Comparison of ENCODE assay signal across 25 cellular contexts in genomic region chr3:189013224-189013888, GRCh38.
DNase-seq lines count a peak whose midpoint lies in the region; ATAC-seq and TF ChIP-seq lines count a peak whose summit lies in the region.
"Had no signal": no experiment of that assay in that cellular context is flagged by ENCODE, and none has a peak within 500 bp of the region (broad histone marks: within the 10 kb centered on the region; RNA-seq: fewer than 3 reads in every experiment).

No MANE protein-coding gene starts in this region.

- no peak for DNase-seq in activated CD4-positive, alpha-beta T cell treated with anti-CD3 and anti-CD28 coated beads, Interleukin-2, amount 10 ng/mL, durations not matched to agents 24 days and 14 days
- DNase-seq in activated CD4-positive, alpha-beta T cell treated with anti-CD3 and anti-CD28 coated beads, Interleukin-2, amount 50 U/mL, for 48 hours = no peak
- no peak for DNase-seq in activated T-cell treated with anti-CD3 and anti-CD28 coated beads, Interleukin-2, amount 50 U/mL, for 72 hours
- DNase-seq in activated T-cell treated with anti-CD3 and anti-CD28 coated beads for 4 hours = no peak
- no peak for DNase-seq in stimulated activated effector memory CD8-positive, alpha-beta T cell treated with anti-CD3 and anti-CD28 coated beads, Interleukin-12 subunit alpha, Interleukin-12 subunit beta, amount 100 ng/mL, for 72 hours (ENCODE audit: low spot score in 2 of 2)
- no peak for DNase-seq in colonic mucosa
- DNase-seq: 8988T; Caco-2; CD4-positive, alpha-beta memory T cell; DMS 273 treated with DMSO at 0.1 percent for 48 hours; DMS79 treated with DMSO at 0.1 percent for 48 hours; H7; Kasumi-1; MG63; NCI-H1048; NCI-H1436; NCI-H187 treated with DMSO at 0.1 percent for 48 hours; NCI-H2107; NCI-H510A; PC-9; RPMI8226; SHP77 had no signal

- ATAC-seq in activated T-cell treated with anti-CD3 and anti-CD28 coated beads, Interleukin-2, amount 50 U/mL, for 72 hours (replicated peaks in 1 of 2) = peak; percentile 73
- peak; percentile 62 for ATAC-seq in stimulated activated effector memory CD8-positive, alpha-beta T cell treated with anti-CD3 and anti-CD28 coated beads, Interleukin-12 subunit alpha, Interleukin-12 subunit beta, amount 100 ng/mL, for 72 hours
- ATAC-seq: GM12878 had no signal

- H3K9me3 Mint-ChIP-seq in activated CD4-positive, alpha-beta T cell treated with anti-CD3 and anti-CD28 coated beads, Interleukin-2, amount 10 ng/mL, durations not matched to agents 24 days and 14 days = peaks cover 40% of the 10 kb centered on the region
- peaks cover 13 to 14% of the 10 kb centered on the region in 2 donors for H3K9me3 Mint-ChIP-seq in activated T-cell treated with anti-CD3 and anti-CD28 coated beads, Interleukin-2, amount 50 U/mL, for 72 hours
- peaks cover 45% of the 10 kb centered on the region for H3K9me3 Mint-ChIP-seq in T-helper 1 cell treated with Interleukin-12 subunit alpha and Interleukin-12 subunit beta and Interleukin-4 antibody, amounts not matched to agents 30 μg/mL and 1 μg/mL, for 36 hours
- H3K9me3 Mint-ChIP-seq in stimulated activated effector memory CD8-positive, alpha-beta T cell treated with anti-CD3 and anti-CD28 coated beads, Interleukin-12 subunit alpha, Interleukin-12 subunit beta, amount 100 ng/mL, for 72 hours = peaks cover 18% of the 10 kb centered on the region

- no peak for TF ChIP-seq CTCF in colonic mucosa (IDR thresholded peaks at IDR 0.05)

- no peaks in the 10 kb centered on the region for H3K36me3 ChIP-seq in colonic mucosa
- H3K36me3 ChIP-seq: MG63 had no signal

- peaks cover 21% of the 10 kb centered on the region for H3K4me1 Mint-ChIP-seq in activated CD4-positive, alpha-beta T cell treated with anti-CD3 and anti-CD28 coated beads, Interleukin-2, amount 10 ng/mL, durations not matched to agents 24 days and 14 days
- H3K4me1 Mint-ChIP-seq in activated T-cell treated with anti-CD3 and anti-CD28 coated beads, Interleukin-2, amount 50 U/mL, for 72 hours (ENCODE audit: low read depth) = peaks cover 25% of the 10 kb centered on the region
- H3K4me1 Mint-ChIP-seq in T-helper 1 cell treated with Interleukin-12 subunit alpha and Interleukin-12 subunit beta and Interleukin-4 antibody, amounts not matched to agents 30 μg/mL and 1 μg/mL, for 36 hours (ENCODE audit: low read depth) = peaks cover 19% of the 10 kb centered on the region
- peaks cover 21% of the 10 kb centered on the region for H3K4me1 Mint-ChIP-seq in stimulated activated effector memory CD8-positive, alpha-beta T cell treated with anti-CD3 and anti-CD28 coated beads, Interleukin-12 subunit alpha, Interleukin-12 subunit beta, amount 100 ng/mL, for 72 hours

- no peaks in the 10 kb centered on the region for H3K27me3 ChIP-seq in colonic mucosa
- H3K27me3 ChIP-seq: BLaER1 treated with 17β-estradiol and CSF1 and Interleukin-3, amounts not matched to agents 10 nM and 100 nM had no signal

- no peaks in the 10 kb centered on the region for H3K4me1 ChIP-seq in colonic mucosa
- H3K4me1 ChIP-seq: BLaER1 treated with 17β-estradiol and CSF1 and Interleukin-3, amounts not matched to agents 10 nM and 100 nM; Caco-2 had no signal

- intact Hi-C loops in activated CD4-positive, alpha-beta T cell treated with anti-CD3 and anti-CD28 coated beads, Interleukin-2, amount 10 ng/mL, durations not matched to agents 24 days and 14 days (cut with micrococcal nuclease) = loop anchor here (1.0 to 5.0 kb wide), 2 partner anchors 26 to 39 kb away; no protein-coding TSS in a partner anchor
- intact Hi-C loops in colonic mucosa (cut with DNase I) = no loop called here

- no peaks in the 10 kb centered on the region for H3K9me3 ChIP-seq in colonic mucosa

- H3K4me3 Mint-ChIP-seq in activated CD4-positive, alpha-beta T cell treated with anti-CD3 and anti-CD28 coated beads, Interleukin-2, amount 10 ng/mL, durations not matched to agents 24 days and 14 days = no peak overlapping the region
- peak overlapping the region in 1 of 2 donors; percentile 23 for H3K4me3 Mint-ChIP-seq in activated T-cell treated with anti-CD3 and anti-CD28 coated beads, Interleukin-2, amount 50 U/mL, for 72 hours
- H3K4me3 Mint-ChIP-seq in T-helper 1 cell treated with Interleukin-12 subunit alpha and Interleukin-12 subunit beta and Interleukin-4 antibody, amounts not matched to agents 30 μg/mL and 1 μg/mL, for 36 hours = peak overlapping the region; percentile 5
- H3K4me3 Mint-ChIP-seq in stimulated activated effector memory CD8-positive, alpha-beta T cell treated with anti-CD3 and anti-CD28 coated beads, Interleukin-12 subunit alpha, Interleukin-12 subunit beta, amount 100 ng/mL, for 72 hours = no peak overlapping the region

- H3K36me3 Mint-ChIP-seq in activated CD4-positive, alpha-beta T cell treated with anti-CD3 and anti-CD28 coated beads, Interleukin-2, amount 10 ng/mL, durations not matched to agents 24 days and 14 days (ENCODE audit: low read depth) = peaks cover 19% of the 10 kb centered on the region
- H3K36me3 Mint-ChIP-seq in activated T-cell treated with anti-CD3 and anti-CD28 coated beads, Interleukin-2, amount 50 U/mL, for 72 hours (ENCODE audit: insufficient read depth in 2 of 2) = peaks cover 14 to 25% of the 10 kb centered on the region in 2 donors
- H3K36me3 Mint-ChIP-seq in T-helper 1 cell treated with Interleukin-12 subunit alpha and Interleukin-12 subunit beta and Interleukin-4 antibody, amounts not matched to agents 30 μg/mL and 1 μg/mL, for 36 hours (ENCODE audit: low read depth) = peaks cover 21% of the 10 kb centered on the region
- H3K36me3 Mint-ChIP-seq in stimulated activated effector memory CD8-positive, alpha-beta T cell treated with anti-CD3 and anti-CD28 coated beads, Interleukin-12 subunit alpha, Interleukin-12 subunit beta, amount 100 ng/mL, for 72 hours = no peaks in the 10 kb centered on the region

- H3K9ac ChIP-seq in colonic mucosa (ENCODE audit: low read depth in 2 of 2, low read length in 2 of 2) = no peak overlapping the region
- H3K9ac ChIP-seq: BLaER1 treated with 17β-estradiol and CSF1 and Interleukin-3, amounts not matched to agents 10 nM and 100 nM had no signal

- H3K27me3 Mint-ChIP-seq in activated CD4-positive, alpha-beta T cell treated with anti-CD3 and anti-CD28 coated beads, Interleukin-2, amount 10 ng/mL, durations not matched to agents 24 days and 14 days = peaks cover 15% of the 10 kb centered on the region
- peaks cover 39% of the 10 kb centered on the region for H3K27me3 Mint-ChIP-seq in activated T-cell treated with anti-CD3 and anti-CD28 coated beads, Interleukin-2, amount 50 U/mL, for 72 hours (ENCODE audit: low read depth)
- peaks cover 25% of the 10 kb centered on the region for H3K27me3 Mint-ChIP-seq in T-helper 1 cell treated with Interleukin-12 subunit alpha and Interleukin-12 subunit beta and Interleukin-4 antibody, amounts not matched to agents 30 μg/mL and 1 μg/mL, for 36 hours (ENCODE audit: low read depth)

- peak overlapping the region; percentile 25 for H3K27ac Mint-ChIP-seq in activated CD4-positive, alpha-beta T cell treated with anti-CD3 and anti-CD28 coated beads, Interleukin-2, amount 10 ng/mL, durations not matched to agents 24 days and 14 days
- peak overlapping the region; percentile 0 for H3K27ac Mint-ChIP-seq in activated T-cell treated with anti-CD3 and anti-CD28 coated beads, Interleukin-2, amount 50 U/mL, for 72 hours
- H3K27ac Mint-ChIP-seq in T-helper 1 cell treated with Interleukin-12 subunit alpha and Interleukin-12 subunit beta and Interleukin-4 antibody, amounts not matched to agents 30 μg/mL and 1 μg/mL, for 36 hours = peak overlapping the region; percentile 22
- no peak overlapping the region for H3K27ac Mint-ChIP-seq in stimulated activated effector memory CD8-positive, alpha-beta T cell treated with anti-CD3 and anti-CD28 coated beads, Interleukin-12 subunit alpha, Interleukin-12 subunit beta, amount 100 ng/mL, for 72 hours

- no peak overlapping the region for H3K4me3 ChIP-seq in colonic mucosa
- H3K4me3 ChIP-seq: BLaER1 treated with 17β-estradiol and CSF1 and Interleukin-3, amounts not matched to agents 10 nM and 100 nM; GM12878; MG63; PC-9 had no signal

- no peak overlapping the region for H3K27ac ChIP-seq in colonic mucosa
- H3K27ac ChIP-seq: BLaER1 treated with 17β-estradiol and CSF1 and Interleukin-3, amounts not matched to agents 10 nM and 100 nM; PC-9 had no signal
